Comparison of ENCODE assay signal across 15 cellular contexts in the genomic region with DNA sequence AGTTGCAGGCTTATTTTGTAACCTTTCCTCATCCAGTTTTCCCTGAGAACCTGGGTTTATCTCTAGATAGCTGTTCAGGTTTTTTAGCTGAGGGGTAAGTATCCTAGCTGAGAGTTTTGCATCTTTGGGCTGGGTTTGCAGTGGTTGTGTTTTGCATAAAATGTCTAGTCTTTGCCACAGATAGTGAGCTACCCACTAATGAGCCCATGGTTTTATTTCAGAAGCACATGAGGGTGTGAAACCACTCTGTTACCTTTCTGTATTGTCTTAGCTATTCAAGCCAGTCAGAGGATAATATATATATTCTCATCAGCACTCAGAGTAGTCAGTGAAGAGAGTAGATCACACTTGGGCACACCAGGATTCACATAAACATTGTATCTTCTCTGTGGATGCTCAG. TPM values are rescaled to one million over a fixed set of nuclear protein-coding genes. Genes with fewer than 3 reads are reported as not detected.
DNase-seq lines count a peak whose midpoint lies in the region; ATAC-seq and TF ChIP-seq lines count a peak whose summit lies in the region.
"Had no signal": no experiment of that assay in that cellular context is flagged by ENCODE, and none has a peak within 500 bp of the region (broad histone marks: within the 10 kb centered on the region; RNA-seq: fewer than 3 reads in every experiment).

No MANE protein-coding gene starts in this region.

- H3K27ac ChIP-seq in gastrocnemius medialis (no peak overlapping the region), Peyer's patch (no peak overlapping the region)
- H3K27ac ChIP-seq: right atrium auricular region had no signal

- peaks cover 9% of the 10 kb centered on the region for H3K4me1 Mint-ChIP-seq in activated naive CD8-positive, alpha-beta T cell treated with anti-CD3 and anti-CD28 coated beads, Interleukin-2, amount 50 U/mL, for 24 hours
- H3K4me1 Mint-ChIP-seq: endodermal cell had no signal

- no peak overlapping the region for H3K4me3 ChIP-seq in gastrocnemius medialis
- H3K4me3 ChIP-seq in Peyer's patch, result no peak overlapping the region
- H3K4me3 ChIP-seq: right atrium auricular region had no signal

- H3K9me3 ChIP-seq in gastrocnemius medialis (no peaks in the 10 kb centered on the region), Peyer's patch (peaks cover 0 to 8% (median 0%) of the 10 kb centered on the region in 4 donors)

- peak; percentile 88 for ATAC-seq in GM18907 (IDR thresholded peaks at IDR 0.05; ENCODE audit: unreplicated experiment)
- ATAC-seq in GM21423 (IDR thresholded peaks at IDR 0.05; ENCODE audit: unreplicated experiment), result peak; percentile 80
- ATAC-seq in HG03066 (IDR thresholded peaks at IDR 0.05; ENCODE audit: low read depth, unreplicated experiment), result peak; percentile 68
- peak; percentile 66 for ATAC-seq in activated naive CD8-positive, alpha-beta T cell treated with anti-CD3 and anti-CD28 coated beads, Interleukin-2, amount 50 U/mL, for 24 hours
- no peak for ATAC-seq in gastrocnemius medialis
- ATAC-seq: HCT116 had no signal

- TF ChIP-seq POLR2A in gastrocnemius medialis (IDR thresholded peaks at IDR 0.05) (no peak), Peyer's patch (IDR thresholded peaks at IDR 0.05) (no peak)

- H3K27me3 ChIP-seq in gastrocnemius medialis, result no peaks in the 10 kb centered on the region
- H3K27me3 ChIP-seq in Peyer's patch, result no peaks in the 10 kb centered on the region
- H3K27me3 ChIP-seq: right atrium auricular region had no signal

- H3K36me3 ChIP-seq in gastrocnemius medialis (no peaks in the 10 kb centered on the region), Peyer's patch (no peaks in the 10 kb centered on the region)
- H3K36me3 ChIP-seq: right atrium auricular region had no signal

- DNase-seq in activated naive CD8-positive, alpha-beta T cell treated with anti-CD3 and anti-CD28 coated beads, Interleukin-2, amount 50 U/mL, for 24 hours, result no peak
- DNase-seq in GF-D8 (lab: John Stamatoyannopoulos, UW), result no peak
- DNase-seq in gastrocnemius medialis, result no peak
- no peak for DNase-seq in Peyer's patch
- DNase-seq: activated CD4-positive, alpha-beta T cell treated with anti-CD3 and anti-CD28 coated beads for 4 hours; CD4-positive, alpha-beta T cell; endodermal cell; head of caudate nucleus; NCI-H187 had no signal

- TF ChIP-seq CTCF in gastrocnemius medialis (IDR thresholded peaks at IDR 0.05 in 4 of 5, conservative IDR thresholded peaks at IDR 0.05 in 1 of 5) (no peak), Peyer's patch (IDR thresholded peaks at IDR 0.05) (no peak)

- in situ Hi-C loops in gastrocnemius medialis (cut with MboI; ENCODE audit: low sequenced_read_pairs in 4 of 4), result no loop called here

- intact Hi-C loops in gastrocnemius medialis (cut with DNase I; ENCODE audit: low total_unique reads), result no loop called here

- H3K4me3 Mint-ChIP-seq in activated naive CD8-positive, alpha-beta T cell treated with anti-CD3 and anti-CD28 coated beads, Interleukin-2, amount 50 U/mL, for 24 hours, result no peak overlapping the region
- H3K4me3 Mint-ChIP-seq: CD4-positive, alpha-beta T cell; endodermal cell; IgD-negative memory B cell had no signal

- peaks cover 12% of the 10 kb centered on the region for H3K9me3 Mint-ChIP-seq in activated naive CD8-positive, alpha-beta T cell treated with anti-CD3 and anti-CD28 coated beads, Interleukin-2, amount 50 U/mL, for 24 hours

- H3K36me3 Mint-ChIP-seq in activated naive CD8-positive, alpha-beta T cell treated with anti-CD3 and anti-CD28 coated beads, Interleukin-2, amount 50 U/mL, for 24 hours (ENCODE audit: low read depth), result no peaks in the 10 kb centered on the region

- H3K27me3 Mint-ChIP-seq in activated naive CD8-positive, alpha-beta T cell treated with anti-CD3 and anti-CD28 coated beads, Interleukin-2, amount 50 U/mL, for 24 hours, result peaks cover 2% of the 10 kb centered on the region
- H3K27me3 Mint-ChIP-seq: IgD-negative memory B cell had no signal

- H3K27ac Mint-ChIP-seq in activated naive CD8-positive, alpha-beta T cell treated with anti-CD3 and anti-CD28 coated beads, Interleukin-2, amount 50 U/mL, for 24 hours, result peak overlapping the region; percentile 69
- H3K27ac Mint-ChIP-seq: CD4-positive, alpha-beta T cell; endodermal cell had no signal

- H3K4me1 ChIP-seq in gastrocnemius medialis, result peaks cover 12 to 20% of the 10 kb centered on the region in 2 donors
- peaks cover 0 to 4% (median 0%) of the 10 kb centered on the region in 4 donors for H3K4me1 ChIP-seq in Peyer's patch

RNA-seq across cellular contexts. Expression of a gene that starts 24.6 kb away (rescaled TPM):
- not detected for total RNA-seq in gastrocnemius medialis
- not detected for total RNA-seq in Peyer's patch
- total RNA-seq: CD4-positive, alpha-beta T cell; endodermal cell; right atrium auricular region had no signal

RNA-seq across cellular contexts. Expression of a gene that starts 52.7 kb away (rescaled TPM):
- 100 to 1,000 TPM; 227 to 320 (median 243) TPM for total RNA-seq in gastrocnemius medialis
- total RNA-seq in Peyer's patch, result 100 to 1,000 TPM; 155 to 232 (median 219) TPM

Comparison
In these comparisons a context has a peak if more than half of its experiments do, and no peak if none do; other contexts are left out.
1. ATAC-seq: peak in GM18907 (single experiment), GM21423 (single experiment), HG03066 (single experiment) and activated naive CD8-positive, alpha-beta T cell treated with anti-CD3 and anti-CD28 coated beads, Interleukin-2, amount 50 U/mL, for 24 hours (single experiment); none in gastrocnemius medialis (0 of 2).